Comparison of ENCODE assay signal across 8 cellular contexts in the genomic region with DNA sequence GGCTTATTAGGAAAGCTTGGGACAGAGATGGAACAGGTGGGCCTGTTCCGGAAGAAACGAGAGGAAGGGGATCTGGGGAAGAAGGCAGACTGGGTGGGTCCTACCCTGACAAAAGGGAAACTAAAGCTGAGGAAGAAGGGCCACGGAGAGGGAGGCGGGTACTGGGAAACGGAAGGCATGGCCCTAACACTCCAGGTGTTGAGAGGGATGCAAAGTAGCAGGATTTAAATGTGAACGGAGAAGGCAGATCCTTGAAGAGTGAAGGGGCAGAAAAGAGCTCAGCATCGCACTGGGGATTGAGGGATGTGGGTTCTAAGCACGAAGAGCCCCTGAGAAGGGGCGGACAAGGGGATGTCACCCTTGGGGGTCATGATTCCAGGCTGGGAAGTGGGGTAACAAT. TPM values are rescaled to one million over a fixed set of nuclear protein-coding genes. Genes with fewer than 3 reads are reported as not detected.
DNase-seq lines count a peak whose midpoint lies in the region; ATAC-seq, FAIRE-seq and TF ChIP-seq lines count a peak whose summit lies in the region.

No MANE protein-coding gene starts in this region.

- no peaks in the 10 kb centered on the region for H3K9me2 ChIP-seq in GM23338 (ENCODE audit: insufficient read depth)

- H3K27ac Mint-ChIP-seq in GM23338 (peak overlapping the region; percentile 80), type B pancreatic cell (peak overlapping the region; percentile 81)
- peak overlapping the region; percentile 70 for H3K27ac Mint-ChIP-seq in activated naive CD8-positive, alpha-beta T cell treated with anti-CD3 and anti-CD28 coated beads for 36 hours

- H2AFZ ChIP-seq in GM23338 = peak overlapping the region; percentile 89

- no peaks in the 10 kb centered on the region; the same call in 1 of the 2 replicates for H3K36me3 ChIP-seq in GM23338 (ENCODE audit: insufficient read depth)

- peaks cover 8% of the 10 kb centered on the region for H3K4me1 ChIP-seq in GM23338 (ENCODE audit: insufficient read depth)

- no peak for DNase-seq in AG04449 (ENCODE audit: low read depth, low spot score)
- DNase-seq in GM23338 (ENCODE audit: low spot score) = peak; percentile 77
- no peak for DNase-seq in activated naive CD8-positive, alpha-beta T cell treated with anti-CD3 and anti-CD28 coated beads for 36 hours
- DNase-seq in left kidney (ENCODE audit: low read depth, low spot score) = peak; percentile 32
- no peak for DNase-seq in type B pancreatic cell (ENCODE audit: extremely low spot score, unreplicated experiment)
- DNase-seq in HTR-8/SVneo (ENCODE audit: insufficient read length, low spot score) = no peak

- ATAC-seq in GM23338 (peak; percentile 62), GM18909 (IDR thresholded peaks at IDR 0.05; ENCODE audit: poor library complexity, unreplicated experiment) (no peak), HG02938 (IDR thresholded peaks at IDR 0.05; ENCODE audit: unreplicated experiment) (no peak)

- H3K4me3 Mint-ChIP-seq in GM23338 = peak overlapping the region; percentile 95
- H3K4me3 Mint-ChIP-seq in activated naive CD8-positive, alpha-beta T cell treated with anti-CD3 and anti-CD28 coated beads for 36 hours = peak overlapping the region; percentile 92
- peak overlapping the region; percentile 100 for H3K4me3 Mint-ChIP-seq in type B pancreatic cell

- H4K20me1 ChIP-seq in GM23338 (replicated peaks; ENCODE audit: insufficient read depth) = peaks cover 13% of the 10 kb centered on the region

- no peak for FAIRE-seq in HTR-8/SVneo (lab: Jason Lieb, UNC)

- peaks cover 18% of the 10 kb centered on the region for H3K4me1 Mint-ChIP-seq in GM23338
- peaks cover 49% of the 10 kb centered on the region for H3K4me1 Mint-ChIP-seq in activated naive CD8-positive, alpha-beta T cell treated with anti-CD3 and anti-CD28 coated beads for 36 hours
- H3K4me1 Mint-ChIP-seq in type B pancreatic cell (ENCODE audit: unreplicated experiment) = peaks cover 46% of the 10 kb centered on the region

- H3K36me3 Mint-ChIP-seq in GM23338 (ENCODE audit: low read depth) = peaks cover 5% of the 10 kb centered on the region; the same call in 1 of the 3 replicates
- peaks cover 16% of the 10 kb centered on the region for H3K36me3 Mint-ChIP-seq in activated naive CD8-positive, alpha-beta T cell treated with anti-CD3 and anti-CD28 coated beads for 36 hours
- no peaks in the 10 kb centered on the region for H3K36me3 Mint-ChIP-seq in type B pancreatic cell

- TF ChIP-seq CTCF in AG04449 (IDR thresholded peaks at IDR 0.05; ENCODE audit: insufficient read depth, low read length, missing control alignments) (no peak), GM23338 (conservative IDR thresholded peaks at IDR 0.05; ENCODE audit: low read depth in 2 of 2) (no peak), type B pancreatic cell (conservative IDR thresholded peaks at IDR 0.05) (no peak)

- H3K4me3 ChIP-seq in AG04449 (ENCODE audit: low read depth, low read length) (peak overlapping the region; percentile 72), GM23338 (peak overlapping the region; percentile 83)

- H3K4me2 ChIP-seq in GM23338 = peak overlapping the region; percentile 84

- POLR2A ChIA-PET in AG04449 (lab: Yijun Ruan, JAX) = no interaction called here

- H3K27me3 Mint-ChIP-seq in GM23338 (ENCODE audit: insufficient read depth, low read depth, poor library complexity) (no peaks in the 10 kb centered on the region), type B pancreatic cell (no peaks in the 10 kb centered on the region)
- no peaks in the 10 kb centered on the region for H3K27me3 Mint-ChIP-seq in activated naive CD8-positive, alpha-beta T cell treated with anti-CD3 and anti-CD28 coated beads for 36 hours

- 0 out of 2 replicates have a peak, but pooled peaks cover 6% of the 10 kb centered on the region for H3K27me3 ChIP-seq in GM23338 (ENCODE audit: insufficient read depth)

- CTCF ChIA-PET in AG04449 (lab: Yijun Ruan, JAX) = interaction anchor here (0.9 to 2.0 kb wide), 4 partner anchors 10 to 175 kb away, joined by 3 to 6 read pairs (median 5); no protein-coding TSS in a partner anchor

- H3K9me3 Mint-ChIP-seq in GM23338 = no peaks in the 10 kb centered on the region; the same call in 2 of the 3 replicates
- H3K9me3 Mint-ChIP-seq in activated naive CD8-positive, alpha-beta T cell treated with anti-CD3 and anti-CD28 coated beads for 36 hours = no peaks in the 10 kb centered on the region
- no peaks in the 10 kb centered on the region for H3K9me3 Mint-ChIP-seq in type B pancreatic cell

- H3F3A ChIP-seq in GM23338 (replicated peaks; ENCODE audit: low read depth) = peaks cover 11% of the 10 kb centered on the region

- peaks cover 37% of the 10 kb centered on the region for H3K79me2 ChIP-seq in GM23338 (replicated peaks; ENCODE audit: insufficient read depth)

- H3K27ac ChIP-seq in GM23338 (ENCODE audit: low read depth) = peak overlapping the region; percentile 78; the same call in 1 of the 2 replicates

TF ChIP-seq in GM23338, 12 proteins besides CTCF, POLR2A, EP300 and RAD21:
- TF ChIP-seq POLR2AphosphoS5 (IDR thresholded peaks at IDR 0.05; ENCODE audit: low read depth) (0 out of 2 replicates have a peak, but pooled peaks have one; percentile 31), NANOG (IDR thresholded peaks at IDR 0.05; ENCODE audit: borderline replicate concordance) (no peak)

RNA-seq across cellular contexts. Expression of gene STIMATE, which starts 0.7 kb away (rescaled TPM):
- total RNA-seq in GM23338 (2014; rRNA removed; shearing (Covaris generic)) = 23.6 and 24.3 TPM in 2 replicates
- 11.2 and 13.9 TPM in 2 replicates for polyA plus RNA-seq in GM23338 (2016; fragmentation: Nextera tagmentation; extraction: Ambion mirVana)
- 10 to 100 TPM; 23.6 to 30.0 TPM for total RNA-seq in activated naive CD8-positive, alpha-beta T cell treated with anti-CD3 and anti-CD28 coated beads for 36 hours
- total RNA-seq in type B pancreatic cell (ENCODE audit: low replicate concordance) = 13.1 and 28.4 TPM in 2 replicates

Comparison
In these comparisons a context has a peak if more than half of its experiments do, and no peak if none do; other contexts are left out.
1. DNase-seq: peak in GM23338 (single experiment) and left kidney (single experiment); none in AG04449 (single experiment), activated naive CD8-positive, alpha-beta T cell treated with anti-CD3 and anti-CD28 coated beads for 36 hours (single experiment), type B pancreatic cell (single experiment) and HTR-8/SVneo (single experiment).
2. Peak in every context shown above with its lines, with median percentiles within 50 percentile points of each other: H3K27ac Mint-ChIP-seq and H3K4me3 Mint-ChIP-seq.